Comparison of ENCODE assay signal across 8 cellular contexts in genomic region chr17:40329981-40330794, GRCh38. TPM values are rescaled to one million over a fixed set of nuclear protein-coding genes. Genes with fewer than 3 reads are reported as not detected.
DNase-seq lines count a peak whose midpoint lies in the region; ATAC-seq and TF ChIP-seq lines count a peak whose summit lies in the region.

No MANE protein-coding gene starts in this region.

- peak overlapping the region; percentile 87 to 96 (median 93) for H3K27ac Mint-ChIP-seq in CD4-positive, CD25-positive, alpha-beta regulatory T cell
- peak overlapping the region; percentile 79 for H3K27ac Mint-ChIP-seq in activated T-helper 1 cell treated with anti-CD3 and anti-CD28 coated beads, Interleukin-12 subunit alpha, Interleukin-12 subunit beta, Interleukin-2, Interleukin-4 antibody, amounts not matched to agents 30 ng/mL and 10 ng/mL and 1 ng/mL, durations not matched to agents 14 hours and 24 hours and 36 hours
- peak overlapping the region; percentile 85 for H3K27ac Mint-ChIP-seq in memory B cell

- peak in 1 of 2 donors; percentile 4 for ATAC-seq in CD4-positive, CD25-positive, alpha-beta regulatory T cell (ENCODE audit: low read depth in 2 of 2)
- ATAC-seq in memory B cell (ENCODE audit: low read depth) (peak; percentile 37), omental fat pad (ENCODE audit: low FRiP score) (no peak), HG02870 (IDR thresholded peaks at IDR 0.05; ENCODE audit: unreplicated experiment) (no peak)

- H3K4me3 Mint-ChIP-seq in CD4-positive, CD25-positive, alpha-beta regulatory T cell: peak overlapping the region; percentile 45 to 91 (median 70)
- H3K4me3 Mint-ChIP-seq in activated T-helper 1 cell treated with anti-CD3 and anti-CD28 coated beads, Interleukin-12 subunit alpha, Interleukin-12 subunit beta, Interleukin-2, Interleukin-4 antibody, amounts not matched to agents 30 ng/mL and 10 ng/mL and 1 ng/mL, durations not matched to agents 14 hours and 24 hours and 36 hours: peak overlapping the region; percentile 31
- peak overlapping the region; percentile 3 for H3K4me3 Mint-ChIP-seq in memory B cell

- no peaks in the 10 kb centered on the region for H3K9me3 Mint-ChIP-seq in CD4-positive, CD25-positive, alpha-beta regulatory T cell
- no peaks in the 10 kb centered on the region for H3K9me3 Mint-ChIP-seq in activated T-helper 1 cell treated with anti-CD3 and anti-CD28 coated beads, Interleukin-12 subunit alpha, Interleukin-12 subunit beta, Interleukin-2, Interleukin-4 antibody, amounts not matched to agents 30 ng/mL and 10 ng/mL and 1 ng/mL, durations not matched to agents 14 hours and 24 hours and 36 hours
- H3K9me3 Mint-ChIP-seq in memory B cell: no peaks in the 10 kb centered on the region

- H3K36me3 Mint-ChIP-seq in CD4-positive, CD25-positive, alpha-beta regulatory T cell: peaks cover 15% of the 10 kb centered on the region
- H3K36me3 Mint-ChIP-seq in activated T-helper 1 cell treated with anti-CD3 and anti-CD28 coated beads, Interleukin-12 subunit alpha, Interleukin-12 subunit beta, Interleukin-2, Interleukin-4 antibody, amounts not matched to agents 30 ng/mL and 10 ng/mL and 1 ng/mL, durations not matched to agents 14 hours and 24 hours and 36 hours (ENCODE audit: low read depth): peaks cover 22% of the 10 kb centered on the region
- H3K36me3 Mint-ChIP-seq in memory B cell: peaks cover 12% of the 10 kb centered on the region

- H3K4me1 Mint-ChIP-seq in CD4-positive, CD25-positive, alpha-beta regulatory T cell: peaks cover 18 to 93% (median 71%) of the 10 kb centered on the region in 4 donors
- peaks cover 92% of the 10 kb centered on the region for H3K4me1 Mint-ChIP-seq in activated T-helper 1 cell treated with anti-CD3 and anti-CD28 coated beads, Interleukin-12 subunit alpha, Interleukin-12 subunit beta, Interleukin-2, Interleukin-4 antibody, amounts not matched to agents 30 ng/mL and 10 ng/mL and 1 ng/mL, durations not matched to agents 14 hours and 24 hours and 36 hours (ENCODE audit: low read depth)
- peaks cover 66% of the 10 kb centered on the region for H3K4me1 Mint-ChIP-seq in memory B cell

- DNase-seq in CD4-positive, CD25-positive, alpha-beta regulatory T cell: peak in 1 of 3 donors; percentile 71
- DNase-seq in LNCaP clone FGC (ENCODE audit: low read depth): peak; percentile 55
- DNase-seq in activated T-helper 1 cell treated with anti-CD3 and anti-CD28 coated beads, Interleukin-12 subunit alpha, Interleukin-12 subunit beta, Interleukin-2, Interleukin-4 antibody, amounts not matched to agents 30 ng/mL and 10 ng/mL and 1 ng/mL, durations not matched to agents 14 hours and 24 hours and 36 hours (ENCODE audit: low spot score): no peak
- DNase-seq in memory B cell (ENCODE audit: low spot score in 2 of 2): no peak
- DNase-seq in omental fat pad (ENCODE audit: low spot score): no peak
- DNase-seq in stimulated activated naive CD4-positive, alpha-beta T cell treated with Interleukin-2 at 50 U/mL for 16 hours (lab: John Stamatoyannopoulos, UW): no peak
- DNase-seq in BE2C: no peak

- H3K36me3 ChIP-seq in CD4-positive, CD25-positive, alpha-beta regulatory T cell (ENCODE audit: control insufficient read depth, insufficient read depth, low read length): peaks cover 17% of the 10 kb centered on the region
- H3K36me3 ChIP-seq in BE2C: peaks cover 40% of the 10 kb centered on the region

- peaks cover 7% of the 10 kb centered on the region for H3K27me3 Mint-ChIP-seq in CD4-positive, CD25-positive, alpha-beta regulatory T cell
- H3K27me3 Mint-ChIP-seq in activated T-helper 1 cell treated with anti-CD3 and anti-CD28 coated beads, Interleukin-12 subunit alpha, Interleukin-12 subunit beta, Interleukin-2, Interleukin-4 antibody, amounts not matched to agents 30 ng/mL and 10 ng/mL and 1 ng/mL, durations not matched to agents 14 hours and 24 hours and 36 hours (ENCODE audit: insufficient read depth): no peaks in the 10 kb centered on the region
- no peaks in the 10 kb centered on the region for H3K27me3 Mint-ChIP-seq in memory B cell

- peaks cover 99% of the 10 kb centered on the region for H3K4me1 ChIP-seq in CD4-positive, CD25-positive, alpha-beta regulatory T cell (ENCODE audit: control insufficient read depth, insufficient read depth, low read length, poor library complexity, severe bottlenecking)
- peaks cover 56% of the 10 kb centered on the region for H3K4me1 ChIP-seq in BE2C

- H3K4me3 ChIP-seq in CD4-positive, CD25-positive, alpha-beta regulatory T cell (ENCODE audit: low read depth, low read length): peak overlapping the region; percentile 68
- H3K4me3 ChIP-seq in LNCaP clone FGC (ENCODE audit: low read depth, low read length) (peak overlapping the region; percentile 36), BE2C (ENCODE audit: low read depth, low read length) (no peak overlapping the region)

- H3K27ac ChIP-seq in CD4-positive, CD25-positive, alpha-beta regulatory T cell (ENCODE audit: insufficient read depth, low read length, poor library complexity, severe bottlenecking): peak overlapping the region; percentile 66

- no peaks in the 10 kb centered on the region for H3K9me3 ChIP-seq in CD4-positive, CD25-positive, alpha-beta regulatory T cell (ENCODE audit: control insufficient read depth in 2 of 2, low read length in 2 of 2)
- no peaks in the 10 kb centered on the region for H3K9me3 ChIP-seq in BE2C

- TF ChIP-seq CTCF in LNCaP clone FGC (IDR thresholded peaks at IDR 0.05; ENCODE audit: control insufficient read depth, extremely low read depth, insufficient read depth) (no peak), omental fat pad (IDR thresholded peaks at IDR 0.05) (no peak), BE2C (IDR thresholded peaks at IDR 0.05; ENCODE audit: low read depth, low read length) (no peak)

- intact Hi-C loops in activated T-helper 1 cell treated with anti-CD3 and anti-CD28 coated beads, Interleukin-12 subunit alpha, Interleukin-12 subunit beta, Interleukin-2, Interleukin-4 antibody, amounts not matched to agents 30 ng/mL and 10 ng/mL and 1 ng/mL, durations not matched to agents 14 hours and 24 hours and 36 hours (cut with micrococcal nuclease): loop anchor here (10.0 kb wide), 1 partner anchor 1335 kb away; no protein-coding TSS in a partner anchor

- H3K27me3 ChIP-seq in CD4-positive, CD25-positive, alpha-beta regulatory T cell (ENCODE audit: control insufficient read depth, insufficient read depth, low read length): no peaks in the 10 kb centered on the region
- H3K27me3 ChIP-seq in BE2C: no peaks in the 10 kb centered on the region

RNA-seq across cellular contexts. Expression of gene RARA, which starts 21.2 kb away (rescaled TPM):
- 126 TPM for total RNA-seq in CD4-positive, CD25-positive, alpha-beta regulatory T cell
- 10 to 100 TPM in 3 of 4 donors, 1 to 10 TPM in 1; 7.3 to 14.5 (median 12.6) TPM for polyA plus RNA-seq in CD4-positive, CD25-positive, alpha-beta regulatory T cell
- total RNA-seq in activated T-helper 1 cell treated with anti-CD3 and anti-CD28 coated beads, Interleukin-12 subunit alpha, Interleukin-12 subunit beta, Interleukin-2, Interleukin-4 antibody, amounts not matched to agents 30 ng/mL and 10 ng/mL and 1 ng/mL, durations not matched to agents 14 hours and 24 hours and 36 hours: 19.3 and 19.9 TPM in 2 replicates
- 10 to 100 TPM; 26.7 to 61.5 (median 35.9) TPM for total RNA-seq in omental fat pad
- 141 TPM for polyA plus RNA-seq in BE2C (2012; ENCODE audit: insufficient read depth, insufficient read length, low read depth)

RNA-seq across cellular contexts. Expression of gene GJD3, which starts 34.3 kb away (rescaled TPM):
- total RNA-seq in CD4-positive, CD25-positive, alpha-beta regulatory T cell: not detected
- polyA plus RNA-seq in CD4-positive, CD25-positive, alpha-beta regulatory T cell: not detected
- 0.44 and 0.56 TPM in 2 replicates for total RNA-seq in activated T-helper 1 cell treated with anti-CD3 and anti-CD28 coated beads, Interleukin-12 subunit alpha, Interleukin-12 subunit beta, Interleukin-2, Interleukin-4 antibody, amounts not matched to agents 30 ng/mL and 10 ng/mL and 1 ng/mL, durations not matched to agents 14 hours and 24 hours and 36 hours
- total RNA-seq in omental fat pad: 1 to 10 TPM in 1 of 4 donors, under 1 TPM in 1, not detected in 2; 0.60 to 2.0 TPM
- 11.3 TPM for polyA plus RNA-seq in BE2C (2012; ENCODE audit: insufficient read depth, insufficient read length, low read depth)

RNA-seq across cellular contexts. Expression of gene CDC6, which starts 42.5 kb away (rescaled TPM):
- total RNA-seq in CD4-positive, CD25-positive, alpha-beta regulatory T cell: 5.7 TPM
- polyA plus RNA-seq in CD4-positive, CD25-positive, alpha-beta regulatory T cell: 1 to 10 TPM in 2 of 4 donors, under 1 TPM in 1, not detected in 1; 0.59 to 1.7 (median 1.1) TPM
- total RNA-seq in activated T-helper 1 cell treated with anti-CD3 and anti-CD28 coated beads, Interleukin-12 subunit alpha, Interleukin-12 subunit beta, Interleukin-2, Interleukin-4 antibody, amounts not matched to agents 30 ng/mL and 10 ng/mL and 1 ng/mL, durations not matched to agents 14 hours and 24 hours and 36 hours: 130 and 135 TPM in 2 replicates
- total RNA-seq in omental fat pad: 1 to 10 TPM in 2 of 4 donors, under 1 TPM in 2; 0.56 to 4.3 (median 1.7) TPM
- polyA plus RNA-seq in BE2C (2012; ENCODE audit: insufficient read depth, insufficient read length, low read depth): 7.1 TPM

Comparison
In these comparisons a context has a peak if more than half of its experiments do, and no peak if none do; other contexts are left out.
1. H3K4me3 Mint-ChIP-seq: peak in every context shown above with its lines; median percentile 70 in CD4-positive, CD25-positive, alpha-beta regulatory T cell; 31 in activated T-helper 1 cell treated with anti-CD3 and anti-CD28 coated beads, Interleukin-12 subunit alpha, Interleukin-12 subunit beta, Interleukin-2, Interleukin-4 antibody, amounts not matched to agents 30 ng/mL and 10 ng/mL and 1 ng/mL, durations not matched to agents 14 hours and 24 hours and 36 hours; 3 in memory B cell.
2. RNA of gene CDC6, which starts 42.5 kb away (total RNA-seq): 130 to 135 TPM in activated T-helper 1 cell treated with anti-CD3 and anti-CD28 coated beads, Interleukin-12 subunit alpha, Interleukin-12 subunit beta, Interleukin-2, Interleukin-4 antibody, amounts not matched to agents 30 ng/mL and 10 ng/mL and 1 ng/mL, durations not matched to agents 14 hours and 24 hours and 36 hours; 5.7 TPM in CD4-positive, CD25-positive, alpha-beta regulatory T cell (single experiment) and 0.56 to 4.3 TPM in omental fat pad; every median in the first group is over 10 times any median in the second.
3. Peak in every context shown above with its lines, with median percentiles within 50 percentile points of each other: H3K27ac Mint-ChIP-seq.